1 cellular context compared by ENCODE assay signal in genomic region chr3:150613034-150613433, GRCh38.
TF ChIP-seq lines count a peak whose summit lies in the region.

No MANE protein-coding gene starts in this region.

TF ChIP-seq in IMR-90, 13 proteins besides CTCF, POLR2A, EP300 and RAD21:
- no peak for TF ChIP-seq MXI1 (IDR thresholded peaks at IDR 0.05; ENCODE audit: borderline replicate concordance, low read depth, low read length)
- peak; percentile 65 for TF ChIP-seq MAFK (IDR thresholded peaks at IDR 0.05; ENCODE audit: low read depth, low read length)
